ENCODE assay signal across 1 cellular context in the genomic region with DNA sequence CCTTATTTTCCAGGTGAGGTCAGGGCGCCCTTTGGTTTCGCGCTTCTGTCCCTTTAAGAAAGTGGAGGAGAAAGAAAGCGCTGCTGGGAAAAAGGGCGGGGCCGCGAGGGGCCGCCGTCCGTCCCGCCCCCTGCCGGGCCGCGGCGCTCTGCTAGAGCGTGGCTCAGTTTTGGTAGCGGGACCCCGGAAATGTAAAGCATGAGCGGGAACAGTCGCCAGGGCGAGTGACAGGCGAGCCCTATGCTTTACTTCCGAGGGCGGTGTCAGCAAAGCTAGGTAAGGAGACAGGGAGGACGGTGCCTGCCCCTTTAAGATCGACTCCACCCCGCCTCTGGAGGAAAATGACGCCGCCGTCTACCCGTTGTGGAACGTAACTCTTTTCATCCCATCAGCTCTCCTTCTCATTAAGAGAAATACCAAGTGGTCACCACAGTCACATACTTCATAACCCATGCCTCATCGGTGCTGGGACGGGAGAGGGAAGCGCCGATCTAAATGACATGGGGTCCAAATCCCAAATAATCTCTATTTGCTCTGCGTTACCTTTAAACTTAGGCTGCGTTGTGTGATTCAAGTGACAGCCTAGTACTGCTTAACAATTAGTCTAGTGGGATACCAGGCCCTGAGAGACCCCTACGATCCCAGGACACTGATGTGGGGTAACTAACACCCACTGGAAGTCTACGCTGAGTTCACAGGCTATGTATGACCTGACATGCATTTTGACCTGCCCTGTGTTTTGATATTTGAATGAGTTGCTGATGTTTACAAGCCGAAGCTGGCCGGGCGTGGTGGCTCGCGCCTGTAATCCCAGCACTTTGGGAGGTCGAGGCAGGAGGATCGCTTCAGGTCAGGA.
TF ChIP-seq lines count a peak whose summit lies in the region.

A gene with protein sequence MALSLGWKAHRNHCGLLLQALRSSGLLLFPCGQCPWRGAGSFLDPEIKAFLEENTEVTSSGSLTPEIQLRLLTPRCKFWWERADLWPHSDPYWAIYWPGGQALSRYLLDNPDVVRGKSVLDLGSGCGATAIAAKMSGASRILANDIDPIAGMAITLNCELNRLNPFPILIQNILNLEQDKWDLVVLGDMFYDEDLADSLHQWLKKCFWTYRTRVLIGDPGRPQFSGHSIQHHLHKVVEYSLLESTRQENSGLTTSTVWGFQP (plus strand): TSS at position 602 of the 856 bp plus-strand sequence. CDS start 2,266 bp downstream, outside the sequence.

TF ChIP-seq in WTC11, 78 proteins besides CTCF, POLR2A, EP300 and RAD21 (continued from another document):
- TF ChIP-seq, protein P1, sequence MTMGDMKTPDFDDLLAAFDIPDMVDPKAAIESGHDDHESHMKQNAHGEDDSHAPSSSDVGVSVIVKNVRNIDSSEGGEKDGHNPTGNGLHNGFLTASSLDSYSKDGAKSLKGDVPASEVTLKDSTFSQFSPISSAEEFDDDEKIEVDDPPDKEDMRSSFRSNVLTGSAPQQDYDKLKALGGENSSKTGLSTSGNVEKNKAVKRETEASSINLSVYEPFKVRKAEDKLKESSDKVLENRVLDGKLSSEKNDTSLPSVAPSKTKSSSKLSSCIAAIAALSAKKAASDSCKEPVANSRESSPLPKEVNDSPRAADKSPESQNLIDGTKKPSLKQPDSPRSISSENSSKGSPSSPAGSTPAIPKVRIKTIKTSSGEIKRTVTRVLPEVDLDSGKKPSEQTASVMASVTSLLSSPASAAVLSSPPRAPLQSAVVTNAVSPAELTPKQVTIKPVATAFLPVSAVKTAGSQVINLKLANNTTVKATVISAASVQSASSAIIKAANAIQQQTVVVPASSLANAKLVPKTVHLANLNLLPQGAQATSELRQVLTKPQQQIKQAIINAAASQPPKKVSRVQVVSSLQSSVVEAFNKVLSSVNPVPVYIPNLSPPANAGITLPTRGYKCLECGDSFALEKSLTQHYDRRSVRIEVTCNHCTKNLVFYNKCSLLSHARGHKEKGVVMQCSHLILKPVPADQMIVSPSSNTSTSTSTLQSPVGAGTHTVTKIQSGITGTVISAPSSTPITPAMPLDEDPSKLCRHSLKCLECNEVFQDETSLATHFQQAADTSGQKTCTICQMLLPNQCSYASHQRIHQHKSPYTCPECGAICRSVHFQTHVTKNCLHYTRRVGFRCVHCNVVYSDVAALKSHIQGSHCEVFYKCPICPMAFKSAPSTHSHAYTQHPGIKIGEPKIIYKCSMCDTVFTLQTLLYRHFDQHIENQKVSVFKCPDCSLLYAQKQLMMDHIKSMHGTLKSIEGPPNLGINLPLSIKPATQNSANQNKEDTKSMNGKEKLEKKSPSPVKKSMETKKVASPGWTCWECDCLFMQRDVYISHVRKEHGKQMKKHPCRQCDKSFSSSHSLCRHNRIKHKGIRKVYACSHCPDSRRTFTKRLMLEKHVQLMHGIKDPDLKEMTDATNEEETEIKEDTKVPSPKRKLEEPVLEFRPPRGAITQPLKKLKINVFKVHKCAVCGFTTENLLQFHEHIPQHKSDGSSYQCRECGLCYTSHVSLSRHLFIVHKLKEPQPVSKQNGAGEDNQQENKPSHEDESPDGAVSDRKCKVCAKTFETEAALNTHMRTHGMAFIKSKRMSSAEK (CRISPR knock-in tag; IDR thresholded peaks at IDR 0.05; ENCODE audit: borderline replicate concordance) = no peak
- TF ChIP-seq, protein P2, sequence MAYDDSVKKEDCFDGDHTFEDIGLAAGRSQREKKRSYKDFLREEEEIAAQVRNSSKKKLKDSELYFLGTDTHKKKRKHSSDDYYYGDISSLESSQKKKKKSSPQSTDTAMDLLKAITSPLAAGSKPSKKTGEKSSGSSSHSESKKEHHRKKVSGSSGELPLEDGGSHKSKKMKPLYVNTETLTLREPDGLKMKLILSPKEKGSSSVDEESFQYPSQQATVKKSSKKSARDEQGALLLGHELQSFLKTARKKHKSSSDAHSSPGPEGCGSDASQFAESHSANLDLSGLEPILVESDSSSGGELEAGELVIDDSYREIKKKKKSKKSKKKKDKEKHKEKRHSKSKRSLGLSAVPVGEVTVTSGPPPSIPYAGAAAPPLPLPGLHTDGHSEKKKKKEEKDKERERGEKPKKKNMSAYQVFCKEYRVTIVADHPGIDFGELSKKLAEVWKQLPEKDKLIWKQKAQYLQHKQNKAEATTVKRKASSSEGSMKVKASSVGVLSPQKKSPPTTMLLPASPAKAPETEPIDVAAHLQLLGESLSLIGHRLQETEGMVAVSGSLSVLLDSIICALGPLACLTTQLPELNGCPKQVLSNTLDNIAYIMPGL (CRISPR knock-in tag; IDR thresholded peaks at IDR 0.05) = no peak
- TF ChIP-seq, protein P3, sequence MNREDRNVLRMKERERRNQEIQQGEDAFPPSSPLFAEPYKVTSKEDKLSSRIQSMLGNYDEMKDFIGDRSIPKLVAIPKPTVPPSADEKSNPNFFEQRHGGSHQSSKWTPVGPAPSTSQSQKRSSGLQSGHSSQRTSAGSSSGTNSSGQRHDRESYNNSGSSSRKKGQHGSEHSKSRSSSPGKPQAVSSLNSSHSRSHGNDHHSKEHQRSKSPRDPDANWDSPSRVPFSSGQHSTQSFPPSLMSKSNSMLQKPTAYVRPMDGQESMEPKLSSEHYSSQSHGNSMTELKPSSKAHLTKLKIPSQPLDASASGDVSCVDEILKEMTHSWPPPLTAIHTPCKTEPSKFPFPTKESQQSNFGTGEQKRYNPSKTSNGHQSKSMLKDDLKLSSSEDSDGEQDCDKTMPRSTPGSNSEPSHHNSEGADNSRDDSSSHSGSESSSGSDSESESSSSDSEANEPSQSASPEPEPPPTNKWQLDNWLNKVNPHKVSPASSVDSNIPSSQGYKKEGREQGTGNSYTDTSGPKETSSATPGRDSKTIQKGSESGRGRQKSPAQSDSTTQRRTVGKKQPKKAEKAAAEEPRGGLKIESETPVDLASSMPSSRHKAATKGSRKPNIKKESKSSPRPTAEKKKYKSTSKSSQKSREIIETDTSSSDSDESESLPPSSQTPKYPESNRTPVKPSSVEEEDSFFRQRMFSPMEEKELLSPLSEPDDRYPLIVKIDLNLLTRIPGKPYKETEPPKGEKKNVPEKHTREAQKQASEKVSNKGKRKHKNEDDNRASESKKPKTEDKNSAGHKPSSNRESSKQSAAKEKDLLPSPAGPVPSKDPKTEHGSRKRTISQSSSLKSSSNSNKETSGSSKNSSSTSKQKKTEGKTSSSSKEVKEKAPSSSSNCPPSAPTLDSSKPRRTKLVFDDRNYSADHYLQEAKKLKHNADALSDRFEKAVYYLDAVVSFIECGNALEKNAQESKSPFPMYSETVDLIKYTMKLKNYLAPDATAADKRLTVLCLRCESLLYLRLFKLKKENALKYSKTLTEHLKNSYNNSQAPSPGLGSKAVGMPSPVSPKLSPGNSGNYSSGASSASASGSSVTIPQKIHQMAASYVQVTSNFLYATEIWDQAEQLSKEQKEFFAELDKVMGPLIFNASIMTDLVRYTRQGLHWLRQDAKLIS (CRISPR knock-in tag; IDR thresholded peaks at IDR 0.05; ENCODE audit: borderline replicate concordance) = no peak
- no peak for TF ChIP-seq SOX15 (CRISPR knock-in tag; IDR thresholded peaks at IDR 0.05)
- TF ChIP-seq JUN (CRISPR knock-in tag; IDR thresholded peaks at IDR 0.05) = no peak
- TF ChIP-seq, protein P4, sequence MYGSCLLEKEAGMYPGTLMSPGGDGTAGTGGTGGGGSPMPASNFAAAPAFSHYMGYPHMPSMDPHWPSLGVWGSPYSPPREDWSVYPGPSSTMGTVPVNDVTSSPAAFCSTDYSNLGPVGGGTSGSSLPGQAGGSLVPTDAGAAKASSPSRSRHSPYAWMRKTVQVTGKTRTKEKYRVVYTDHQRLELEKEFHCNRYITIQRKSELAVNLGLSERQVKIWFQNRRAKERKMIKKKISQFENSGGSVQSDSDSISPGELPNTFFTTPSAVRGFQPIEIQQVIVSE (CRISPR knock-in tag; IDR thresholded peaks at IDR 0.05; ENCODE audit: borderline replicate concordance) = no peak
- TF ChIP-seq NR3C1 (CRISPR knock-in tag; conservative IDR thresholded peaks at IDR 0.05; ENCODE audit: low read depth) = no peak
